12 cellular contexts compared by ENCODE assay signal in genomic region chr16:67539271-67539670, GRCh38. TPM values are rescaled to one million over a fixed set of nuclear protein-coding genes. Genes with fewer than 3 reads are reported as not detected.
DNase-seq lines count a peak whose midpoint lies in the region; ATAC-seq and TF ChIP-seq lines count a peak whose summit lies in the region.
"Had no signal": no experiment of that assay in that cellular context is flagged by ENCODE, and none has a peak within 500 bp of the region (broad histone marks: within the 10 kb centered on the region; RNA-seq: fewer than 3 reads in every experiment).

No MANE protein-coding gene starts in this region.

- H3K27ac Mint-ChIP-seq in activated naive CD4-positive, alpha-beta T cell treated with anti-CD3 and anti-CD28 coated beads for 36 hours = peak overlapping the region; percentile 8
- peak overlapping the region; percentile 4 for H3K27ac Mint-ChIP-seq in activated CD8-positive, alpha-beta memory T cell treated with anti-CD3 and anti-CD28 coated beads, Interleukin-2, amount 10 ng/mL, durations not matched to agents 7 days and 5 days

- peaks cover 21% of the 10 kb centered on the region for H3F3A ChIP-seq in MM.1S (ENCODE audit: insufficient read depth, low read length)

- peak overlapping the region in 2 of 4 donors; percentile 59 to 66 for H3K4me3 ChIP-seq in stomach
- no peak overlapping the region for H3K4me3 ChIP-seq in MM.1S (ENCODE audit: low read length)

- H3K36me3 ChIP-seq in stomach = peaks cover 29 to 52% (median 51%) of the 10 kb centered on the region in 4 donors
- H3K36me3 ChIP-seq in MM.1S (replicated peaks; ENCODE audit: insufficient read depth, low read length) = no peaks in the 10 kb centered on the region

- H3K9me3 ChIP-seq in stomach (no peaks in the 10 kb centered on the region), MM.1S (replicated peaks; ENCODE audit: insufficient read depth, low read length) (no peaks in the 10 kb centered on the region)

- H3K27me3 ChIP-seq in stomach (no peaks in the 10 kb centered on the region), MM.1S (replicated peaks; ENCODE audit: insufficient read depth, low read length) (no peaks in the 10 kb centered on the region)
- H3K27me3 ChIP-seq: foreskin keratinocyte had no signal

- H3K36me3 Mint-ChIP-seq in activated naive CD4-positive, alpha-beta T cell treated with anti-CD3 and anti-CD28 coated beads for 36 hours (ENCODE audit: low read depth) = peaks cover 4% of the 10 kb centered on the region
- H3K36me3 Mint-ChIP-seq in activated CD8-positive, alpha-beta memory T cell treated with anti-CD3 and anti-CD28 coated beads, Interleukin-2, amount 10 ng/mL, durations not matched to agents 7 days and 5 days = peaks cover 4% of the 10 kb centered on the region

- H2AFZ ChIP-seq in MM.1S (ENCODE audit: low read length) = no peak overlapping the region

- no peak for DNase-seq in activated naive CD4-positive, alpha-beta T cell treated with anti-CD3 and anti-CD28 coated beads for 36 hours
- DNase-seq in activated naive CD4-positive, alpha-beta T cell treated with Interleukin-2 at 50 U/mL for 16 hours = no peak
- no peak for DNase-seq in activated CD8-positive, alpha-beta memory T cell treated with anti-CD3 and anti-CD28 coated beads, Interleukin-2, amount 10 ng/mL, durations not matched to agents 7 days and 5 days
- peak; percentile 52 for DNase-seq in islet precursor cell
- DNase-seq in stomach = no peak
- no peak for DNase-seq in MM.1S
- DNase-seq: foreskin keratinocyte, mammary epithelial cell, NCI-H1092 treated with DMSO at 0.1 percent for 48 hours, NCI-H748 treated with DMSO at 0.1 percent for 48 hours had no signal

- TF ChIP-seq POLR2A in stomach (IDR thresholded peaks at IDR 0.05) = no peak

- no peaks in the 10 kb centered on the region for H3K9me3 Mint-ChIP-seq in activated naive CD4-positive, alpha-beta T cell treated with anti-CD3 and anti-CD28 coated beads for 36 hours
- no peaks in the 10 kb centered on the region for H3K9me3 Mint-ChIP-seq in activated CD8-positive, alpha-beta memory T cell treated with anti-CD3 and anti-CD28 coated beads, Interleukin-2, amount 10 ng/mL, durations not matched to agents 7 days and 5 days (ENCODE audit: low read depth)

- H3K4me1 ChIP-seq in stomach = peaks cover 29 to 82% (median 47%) of the 10 kb centered on the region in 4 donors
- peaks cover 24% of the 10 kb centered on the region for H3K4me1 ChIP-seq in MM.1S (ENCODE audit: low read length)

- H4K20me1 ChIP-seq in MM.1S (ENCODE audit: insufficient read depth, low read length) = no peaks in the 10 kb centered on the region

- intact Hi-C loops in activated naive CD4-positive, alpha-beta T cell treated with anti-CD3 and anti-CD28 coated beads for 36 hours (cut with micrococcal nuclease) = no loop called here
- intact Hi-C loops in stomach (cut with DNase I; ENCODE audit: low total_unique reads) = no loop called here

- H3K79me2 ChIP-seq in MM.1S (ENCODE audit: low read length) = peaks cover 19% of the 10 kb centered on the region; the same call in 1 of the 2 replicates

- H3K4me3 Mint-ChIP-seq in activated naive CD4-positive, alpha-beta T cell treated with anti-CD3 and anti-CD28 coated beads for 36 hours = peak overlapping the region; percentile 64
- H3K4me3 Mint-ChIP-seq in activated CD8-positive, alpha-beta memory T cell treated with anti-CD3 and anti-CD28 coated beads, Interleukin-2, amount 10 ng/mL, durations not matched to agents 7 days and 5 days = peak overlapping the region; percentile 47

- no peak overlapping the region for H3K4me2 ChIP-seq in MM.1S (ENCODE audit: low read depth, low read length)

- H3K27ac ChIP-seq in stomach = peak overlapping the region in 3 of 5 donors; percentile 83 to 86 (median 86)
- no peak overlapping the region for H3K27ac ChIP-seq in MM.1S (ENCODE audit: low read length)
- H3K27ac ChIP-seq: foreskin keratinocyte had no signal

- H3K4me1 Mint-ChIP-seq in activated naive CD4-positive, alpha-beta T cell treated with anti-CD3 and anti-CD28 coated beads for 36 hours (ENCODE audit: low read depth) = peaks cover 23% of the 10 kb centered on the region
- peaks cover 29% of the 10 kb centered on the region for H3K4me1 Mint-ChIP-seq in activated CD8-positive, alpha-beta memory T cell treated with anti-CD3 and anti-CD28 coated beads, Interleukin-2, amount 10 ng/mL, durations not matched to agents 7 days and 5 days

- WGBS in stomach, 5 donors = 54 to 69% (median 57%) methylated on average over 4 of the region's 4 CpGs

- TF ChIP-seq CTCF in stomach (IDR thresholded peaks at IDR 0.05) = no peak
- no peak for TF ChIP-seq CTCF in MM.1S (IDR thresholded peaks at IDR 0.05; ENCODE audit: low read length)

- CTCF ChIA-PET in activated naive CD4-positive, alpha-beta T cell treated with anti-CD3 and anti-CD28 coated beads for 36 hours (lab: Charles Lee) = interaction anchor here (3.2 kb wide), 1 partner anchor 18 kb away, joined by 14 read pairs; no protein-coding TSS in a partner anchor
- CTCF ChIA-PET in activated CD8-positive, alpha-beta memory T cell treated with anti-CD3 and anti-CD28 coated beads, Interleukin-2, amount 10 ng/mL, durations not matched to agents 7 days and 5 days (lab: Charles Lee) = interaction anchor here (0.8 to 15.1 kb wide), 4 partner anchors 11 to 106 kb away, joined by 3 to 252 read pairs (median 20); partner anchors contain the start of genes CARMIL2 and RIPOR1

- no peaks in the 10 kb centered on the region for H3K9me2 ChIP-seq in MM.1S (replicated peaks; ENCODE audit: insufficient read depth, low read length)

- TF ChIP-seq EP300 in stomach (IDR thresholded peaks at IDR 0.05) = no peak

- H3K9ac ChIP-seq in MM.1S (ENCODE audit: low read length) = no peak overlapping the region

- no peaks in the 10 kb centered on the region for H3K27me3 Mint-ChIP-seq in activated naive CD4-positive, alpha-beta T cell treated with anti-CD3 and anti-CD28 coated beads for 36 hours (ENCODE audit: low read depth)
- peaks cover 23% of the 10 kb centered on the region for H3K27me3 Mint-ChIP-seq in activated CD8-positive, alpha-beta memory T cell treated with anti-CD3 and anti-CD28 coated beads, Interleukin-2, amount 10 ng/mL, durations not matched to agents 7 days and 5 days

- no peak for ATAC-seq in activated CD8-positive, alpha-beta memory T cell treated with anti-CD3 and anti-CD28 coated beads, Interleukin-2, amount 10 ng/mL, durations not matched to agents 7 days and 5 days
- ATAC-seq in HG02798 (IDR thresholded peaks at IDR 0.05; ENCODE audit: poor library complexity, unreplicated experiment) (no peak), GM21737 (IDR thresholded peaks at IDR 0.05; ENCODE audit: unreplicated experiment) (no peak)
- ATAC-seq: foreskin keratinocyte had no signal

RNA-seq across cellular contexts. Expression of gene RIPOR1, which starts 10.6 kb away (rescaled TPM):
- total RNA-seq in activated naive CD4-positive, alpha-beta T cell treated with anti-CD3 and anti-CD28 coated beads for 36 hours = 10 to 100 TPM; 34.2 to 41.9 TPM
- total RNA-seq in activated CD8-positive, alpha-beta memory T cell treated with anti-CD3 and anti-CD28 coated beads, Interleukin-2, amount 10 ng/mL, durations not matched to agents 7 days and 5 days = 10 to 100 TPM; 14.3 to 17.8 TPM
- total RNA-seq in stomach = 100 to 1,000 TPM in 2 of 5 donors, 10 to 100 TPM in 3; 24.0 to 159 (median 38.4) TPM
- polyA plus RNA-seq in stomach = 10 to 100 TPM; 17.2 to 29.5 (median 23.4) TPM

RNA-seq across cellular contexts. Expression of gene CTCF, which starts 23.1 kb away (rescaled TPM):
- 10 to 100 TPM; 51.2 to 52.3 TPM for total RNA-seq in activated naive CD4-positive, alpha-beta T cell treated with anti-CD3 and anti-CD28 coated beads for 36 hours
- total RNA-seq in activated CD8-positive, alpha-beta memory T cell treated with anti-CD3 and anti-CD28 coated beads, Interleukin-2, amount 10 ng/mL, durations not matched to agents 7 days and 5 days = 10 to 100 TPM; 74.0 to 81.8 TPM
- total RNA-seq in stomach = 10 to 100 TPM; 29.2 to 47.3 (median 38.8) TPM
- 10 to 100 TPM; 15.0 to 19.9 (median 17.9) TPM for polyA plus RNA-seq in stomach

RNA-seq across cellular contexts. Expression of gene AGRP, which starts 55.9 kb away (rescaled TPM):
- not detected for total RNA-seq in activated naive CD4-positive, alpha-beta T cell treated with anti-CD3 and anti-CD28 coated beads for 36 hours
- total RNA-seq in activated CD8-positive, alpha-beta memory T cell treated with anti-CD3 and anti-CD28 coated beads, Interleukin-2, amount 10 ng/mL, durations not matched to agents 7 days and 5 days = not detected
- not detected for total RNA-seq in stomach
- polyA plus RNA-seq in stomach = not detected
- total RNA-seq: foreskin keratinocyte, mammary epithelial cell had no signal
- polyA plus RNA-seq: foreskin keratinocyte, mammary epithelial cell had no signal

RNA-seq across cellular contexts. Expression of gene ATP6V0D1, which starts 58.3 kb away (rescaled TPM):
- total RNA-seq in activated naive CD4-positive, alpha-beta T cell treated with anti-CD3 and anti-CD28 coated beads for 36 hours = 10 to 100 TPM; 11.9 to 15.3 TPM
- 10 to 100 TPM; 42.1 to 58.3 TPM for total RNA-seq in activated CD8-positive, alpha-beta memory T cell treated with anti-CD3 and anti-CD28 coated beads, Interleukin-2, amount 10 ng/mL, durations not matched to agents 7 days and 5 days
- 100 to 1,000 TPM in 1 of 5 donors, 10 to 100 TPM in 4; 23.5 to 102 (median 72.2) TPM for total RNA-seq in stomach
- 100 to 1,000 TPM in 1 of 3 donors, 10 to 100 TPM in 2; 36.5 to 102 (median 57.7) TPM for polyA plus RNA-seq in stomach
